Comparison of ENCODE assay signal across 9 cellular contexts in genomic region chr3:127734181-127734720, GRCh38.
DNase-seq lines count a peak whose midpoint lies in the region; ATAC-seq, FAIRE-seq and TF ChIP-seq lines count a peak whose summit lies in the region.
"Had no signal": no experiment of that assay in that cellular context is flagged by ENCODE, and none has a peak within 500 bp of the region (broad histone marks: within the 10 kb centered on the region; RNA-seq: fewer than 3 reads in every experiment).

No MANE protein-coding gene starts in this region.

- H3K4me1 ChIP-seq in adrenal gland (replicated peaks in 1 of 2) (peaks cover 10 to 65% of the 10 kb centered on the region in 2 donors), lower lobe of right lung (peaks cover 66% of the 10 kb centered on the region), subcutaneous abdominal adipose tissue (ENCODE audit: control insufficient read depth in 5 of 5, insufficient read depth in 5 of 5, low read length in 5 of 5) (peaks cover 21 to 98% (median 95%) of the 10 kb centered on the region in 5 donors)

- 96 to 98% (median 97%) methylated on average over 12 of the region's 12 CpGs for WGBS in adrenal gland, 4 donors

- H3K36me3 Mint-ChIP-seq in HFFc6 (ENCODE audit: low read depth): peaks cover 5% of the 10 kb centered on the region; the same call in 1 of the 2 replicates

- H3K27ac ChIP-seq in adrenal gland (peak overlapping the region in 4 of 5 donors; percentile 46 to 84 (median 64)), lower lobe of right lung (peak overlapping the region; percentile 64), subcutaneous abdominal adipose tissue (ENCODE audit: low read depth, low read length) (peak overlapping the region; percentile 93)

- H3K27me3 ChIP-seq in adrenal gland: no peaks in the 10 kb centered on the region
- no peaks in the 10 kb centered on the region for H3K27me3 ChIP-seq in lower lobe of right lung (ENCODE audit: low read depth)
- H3K27me3 ChIP-seq in subcutaneous abdominal adipose tissue (ENCODE audit: control insufficient read depth in 5 of 5, insufficient read depth in 4 of 5, low read length in 5 of 5): no peaks in the 10 kb centered on the region

- ATAC-seq in lower lobe of right lung (no peak), GM21786 (IDR thresholded peaks at IDR 0.05; ENCODE audit: unreplicated experiment) (no peak)

- H3K27ac Mint-ChIP-seq in HFFc6: peak overlapping the region; percentile 92

- no peaks in the 10 kb centered on the region for H3K36me3 ChIP-seq in adrenal gland (replicated peaks in 1 of 2)
- no peaks in the 10 kb centered on the region for H3K36me3 ChIP-seq in lower lobe of right lung
- peaks cover 0 to 22% (median 6%) of the 10 kb centered on the region in 5 donors for H3K36me3 ChIP-seq in subcutaneous abdominal adipose tissue (ENCODE audit: control insufficient read depth in 5 of 5, insufficient read depth in 5 of 5, low read length in 5 of 5)

- H3K9me3 ChIP-seq in adrenal gland (replicated peaks in 1 of 3) (no peaks in the 10 kb centered on the region), lower lobe of right lung (no peaks in the 10 kb centered on the region), subcutaneous abdominal adipose tissue (ENCODE audit: control insufficient read depth in 5 of 5, low read length in 5 of 5) (no peaks in the 10 kb centered on the region)

- intact Hi-C loops in adrenal gland (cut with DNase I): no loop called here
- intact Hi-C loops in lower lobe of right lung (cut with DNase I): no loop called here

- TF ChIP-seq CTCF in HFFc6 (IDR thresholded peaks at IDR 0.05) (no peak), adrenal gland (IDR thresholded peaks at IDR 0.05) (no peak), lower lobe of right lung (IDR thresholded peaks at IDR 0.05) (no peak), D721Med (IDR thresholded peaks at IDR 0.05; ENCODE audit: insufficient read depth, missing control alignments) (no peak)

- no peak for FAIRE-seq in D721Med (lab: Jason Lieb, UNC)

- peak overlapping the region; percentile 76 for H3K4me3 Mint-ChIP-seq in HFFc6

- H3K9ac ChIP-seq in subcutaneous abdominal adipose tissue (ENCODE audit: low read length in 5 of 5): no peak overlapping the region

- no peak for TF ChIP-seq POLR2A in adrenal gland (IDR thresholded peaks at IDR 0.05)

- DNase-seq in HFFc6 (no peak), adrenal gland (no peak), lower lobe of right lung (no peak), D721Med (ENCODE audit: insufficient read length, low spot score) (no peak), cerebellum (ENCODE audit: low spot score) (no peak)
- DNase-seq in activated CD4-positive, alpha-beta T cell treated with anti-CD3 and anti-CD28 coated beads, Interleukin-2, amount 50 U/mL, for 1 hour: no peak
- DNase-seq: activated gamma-delta T cell had no signal

- H3K9me3 Mint-ChIP-seq in HFFc6: no peaks in the 10 kb centered on the region

- peaks cover 63% of the 10 kb centered on the region for H3K4me1 Mint-ChIP-seq in HFFc6 (ENCODE audit: low read depth)

- H3K4me3 ChIP-seq in adrenal gland (peak overlapping the region in 1 of 4 donors; percentile 8), lower lobe of right lung (no peak overlapping the region), subcutaneous abdominal adipose tissue (ENCODE audit: low read depth in 1 of 5, low read length in 5 of 5) (peak overlapping the region in 3 of 5 donors; percentile 14 to 24 (median 20))

- no peaks in the 10 kb centered on the region for H3K27me3 Mint-ChIP-seq in HFFc6 (ENCODE audit: insufficient read depth)
